Comparison of ENCODE assay signal across 1 cellular context in the genomic region with DNA sequence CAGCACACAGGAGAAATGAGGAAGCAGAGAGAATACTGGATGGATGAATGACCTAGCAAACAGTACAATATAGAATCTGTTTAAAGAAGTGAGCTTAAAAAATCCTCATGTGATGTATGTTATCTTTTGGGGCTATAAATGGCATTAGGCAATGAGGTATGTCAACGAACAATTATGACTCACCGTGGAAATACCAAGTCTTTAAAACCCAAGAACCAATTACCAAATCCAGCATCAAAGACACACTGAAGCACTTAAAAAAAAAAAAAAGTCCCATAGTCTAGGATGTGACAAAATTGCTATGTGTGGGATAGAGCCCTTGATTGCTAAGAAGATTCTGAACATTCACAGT.
TF ChIP-seq lines count a peak whose summit lies in the region.

No MANE protein-coding gene starts in this region.

TF ChIP-seq in HEK293, 187 proteins besides CTCF, POLR2A, EP300 and RAD21 (continued from another document):
- TF ChIP-seq GLIS1 (tag by site-specific recombination; IDR thresholded peaks at IDR 0.05) (no peak), ZNF571 (tag by site-specific recombination; IDR thresholded peaks at IDR 0.05) (no peak), ZNF664 (tag by site-specific recombination; IDR thresholded peaks at IDR 0.05) (no peak), MYNN (tag by site-specific recombination; IDR thresholded peaks at IDR 0.05; ENCODE audit: borderline replicate concordance) (no peak), ZFP3 (tag by site-specific recombination; IDR thresholded peaks at IDR 0.05; ENCODE audit: low read depth) (no peak), ZNF112 (tag by site-specific recombination; IDR thresholded peaks at IDR 0.05) (no peak), ZNF785 (tag by site-specific recombination; IDR thresholded peaks at IDR 0.05) (no peak), ZBTB48 (tag by site-specific recombination; IDR thresholded peaks at IDR 0.05) (no peak), ZNF223 (tag by site-specific recombination; IDR thresholded peaks at IDR 0.05) (no peak), ZNF221 (tag by site-specific recombination; IDR thresholded peaks at IDR 0.05; ENCODE audit: borderline replicate concordance) (no peak), ZBTB20 (tag by site-specific recombination; IDR thresholded peaks at IDR 0.05) (no peak)
- TF ChIP-seq, protein P1, sequence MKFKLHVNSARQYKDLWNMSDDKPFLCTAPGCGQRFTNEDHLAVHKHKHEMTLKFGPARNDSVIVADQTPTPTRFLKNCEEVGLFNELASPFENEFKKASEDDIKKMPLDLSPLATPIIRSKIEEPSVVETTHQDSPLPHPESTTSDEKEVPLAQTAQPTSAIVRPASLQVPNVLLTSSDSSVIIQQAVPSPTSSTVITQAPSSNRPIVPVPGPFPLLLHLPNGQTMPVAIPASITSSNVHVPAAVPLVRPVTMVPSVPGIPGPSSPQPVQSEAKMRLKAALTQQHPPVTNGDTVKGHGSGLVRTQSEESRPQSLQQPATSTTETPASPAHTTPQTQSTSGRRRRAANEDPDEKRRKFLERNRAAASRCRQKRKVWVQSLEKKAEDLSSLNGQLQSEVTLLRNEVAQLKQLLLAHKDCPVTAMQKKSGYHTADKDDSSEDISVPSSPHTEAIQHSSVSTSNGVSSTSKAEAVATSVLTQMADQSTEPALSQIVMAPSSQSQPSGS (tag by site-specific recombination; IDR thresholded peaks at IDR 0.05; ENCODE audit: low read depth): no peak
- TF ChIP-seq, protein P2, sequence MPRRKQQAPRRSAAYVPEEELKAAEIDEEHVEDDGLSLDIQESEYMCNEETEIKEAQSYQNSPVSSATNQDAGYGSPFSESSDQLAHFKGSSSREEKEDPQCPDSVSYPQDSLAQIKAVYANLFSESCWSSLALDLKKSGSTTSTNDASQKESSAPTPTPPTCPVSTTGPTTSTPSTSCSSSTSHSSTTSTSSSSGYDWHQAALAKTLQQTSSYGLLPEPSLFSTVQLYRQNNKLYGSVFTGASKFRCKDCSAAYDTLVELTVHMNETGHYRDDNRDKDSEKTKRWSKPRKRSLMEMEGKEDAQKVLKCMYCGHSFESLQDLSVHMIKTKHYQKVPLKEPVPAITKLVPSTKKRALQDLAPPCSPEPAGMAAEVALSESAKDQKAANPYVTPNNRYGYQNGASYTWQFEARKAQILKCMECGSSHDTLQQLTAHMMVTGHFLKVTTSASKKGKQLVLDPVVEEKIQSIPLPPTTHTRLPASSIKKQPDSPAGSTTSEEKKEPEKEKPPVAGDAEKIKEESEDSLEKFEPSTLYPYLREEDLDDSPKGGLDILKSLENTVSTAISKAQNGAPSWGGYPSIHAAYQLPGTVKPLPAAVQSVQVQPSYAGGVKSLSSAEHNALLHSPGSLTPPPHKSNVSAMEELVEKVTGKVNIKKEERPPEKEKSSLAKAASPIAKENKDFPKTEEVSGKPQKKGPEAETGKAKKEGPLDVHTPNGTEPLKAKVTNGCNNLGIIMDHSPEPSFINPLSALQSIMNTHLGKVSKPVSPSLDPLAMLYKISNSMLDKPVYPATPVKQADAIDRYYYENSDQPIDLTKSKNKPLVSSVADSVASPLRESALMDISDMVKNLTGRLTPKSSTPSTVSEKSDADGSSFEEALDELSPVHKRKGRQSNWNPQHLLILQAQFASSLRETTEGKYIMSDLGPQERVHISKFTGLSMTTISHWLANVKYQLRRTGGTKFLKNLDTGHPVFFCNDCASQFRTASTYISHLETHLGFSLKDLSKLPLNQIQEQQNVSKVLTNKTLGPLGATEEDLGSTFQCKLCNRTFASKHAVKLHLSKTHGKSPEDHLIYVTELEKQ (tag by site-specific recombination; IDR thresholded peaks at IDR 0.05; ENCODE audit: borderline replicate concordance): no peak
- TF ChIP-seq, protein P3, sequence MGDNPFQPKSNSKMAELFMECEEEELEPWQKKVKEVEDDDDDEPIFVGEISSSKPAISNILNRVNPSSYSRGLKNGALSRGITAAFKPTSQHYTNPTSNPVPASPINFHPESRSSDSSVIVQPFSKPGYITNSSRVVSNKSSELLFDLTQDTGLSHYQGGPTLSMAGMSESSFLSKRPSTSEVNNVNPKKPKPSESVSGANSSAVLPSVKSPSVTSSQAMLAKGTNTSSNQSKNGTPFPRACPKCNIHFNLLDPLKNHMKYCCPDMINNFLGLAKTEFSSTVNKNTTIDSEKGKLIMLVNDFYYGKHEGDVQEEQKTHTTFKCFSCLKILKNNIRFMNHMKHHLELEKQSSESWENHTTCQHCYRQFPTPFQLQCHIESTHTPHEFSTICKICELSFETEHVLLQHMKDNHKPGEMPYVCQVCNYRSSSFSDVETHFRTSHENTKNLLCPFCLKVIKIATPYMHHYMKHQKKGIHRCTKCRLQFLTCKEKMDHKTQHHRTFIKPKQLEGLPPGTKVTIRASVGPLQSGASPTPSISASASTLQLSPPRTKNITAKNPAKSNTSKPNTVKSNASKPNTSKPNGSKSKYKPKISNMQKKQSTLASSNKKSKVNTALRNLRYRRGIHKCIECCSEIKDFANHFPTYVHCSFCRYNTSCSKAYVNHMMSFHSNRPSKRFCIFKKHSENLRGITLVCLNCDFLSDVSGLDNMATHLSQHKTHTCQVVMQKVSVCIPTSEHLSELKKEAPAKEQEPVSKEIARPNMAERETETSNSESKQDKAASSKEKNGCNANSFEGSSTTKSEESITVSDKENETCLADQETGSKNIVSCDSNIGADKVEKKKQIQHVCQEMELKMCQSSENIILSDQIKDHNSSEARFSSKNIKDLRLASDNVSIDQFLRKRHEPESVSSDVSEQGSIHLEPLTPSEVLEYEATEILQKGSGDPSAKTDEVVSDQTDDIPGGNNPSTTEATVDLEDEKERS (tag by site-specific recombination; IDR thresholded peaks at IDR 0.05): no peak
- TF ChIP-seq, protein P4, sequence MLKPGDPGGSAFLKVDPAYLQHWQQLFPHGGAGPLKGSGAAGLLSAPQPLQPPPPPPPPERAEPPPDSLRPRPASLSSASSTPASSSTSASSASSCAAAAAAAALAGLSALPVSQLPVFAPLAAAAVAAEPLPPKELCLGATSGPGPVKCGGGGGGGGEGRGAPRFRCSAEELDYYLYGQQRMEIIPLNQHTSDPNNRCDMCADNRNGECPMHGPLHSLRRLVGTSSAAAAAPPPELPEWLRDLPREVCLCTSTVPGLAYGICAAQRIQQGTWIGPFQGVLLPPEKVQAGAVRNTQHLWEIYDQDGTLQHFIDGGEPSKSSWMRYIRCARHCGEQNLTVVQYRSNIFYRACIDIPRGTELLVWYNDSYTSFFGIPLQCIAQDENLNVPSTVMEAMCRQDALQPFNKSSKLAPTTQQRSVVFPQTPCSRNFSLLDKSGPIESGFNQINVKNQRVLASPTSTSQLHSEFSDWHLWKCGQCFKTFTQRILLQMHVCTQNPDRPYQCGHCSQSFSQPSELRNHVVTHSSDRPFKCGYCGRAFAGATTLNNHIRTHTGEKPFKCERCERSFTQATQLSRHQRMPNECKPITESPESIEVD (tag by site-specific recombination; IDR thresholded peaks at IDR 0.05): no peak
- TF ChIP-seq, protein P5, sequence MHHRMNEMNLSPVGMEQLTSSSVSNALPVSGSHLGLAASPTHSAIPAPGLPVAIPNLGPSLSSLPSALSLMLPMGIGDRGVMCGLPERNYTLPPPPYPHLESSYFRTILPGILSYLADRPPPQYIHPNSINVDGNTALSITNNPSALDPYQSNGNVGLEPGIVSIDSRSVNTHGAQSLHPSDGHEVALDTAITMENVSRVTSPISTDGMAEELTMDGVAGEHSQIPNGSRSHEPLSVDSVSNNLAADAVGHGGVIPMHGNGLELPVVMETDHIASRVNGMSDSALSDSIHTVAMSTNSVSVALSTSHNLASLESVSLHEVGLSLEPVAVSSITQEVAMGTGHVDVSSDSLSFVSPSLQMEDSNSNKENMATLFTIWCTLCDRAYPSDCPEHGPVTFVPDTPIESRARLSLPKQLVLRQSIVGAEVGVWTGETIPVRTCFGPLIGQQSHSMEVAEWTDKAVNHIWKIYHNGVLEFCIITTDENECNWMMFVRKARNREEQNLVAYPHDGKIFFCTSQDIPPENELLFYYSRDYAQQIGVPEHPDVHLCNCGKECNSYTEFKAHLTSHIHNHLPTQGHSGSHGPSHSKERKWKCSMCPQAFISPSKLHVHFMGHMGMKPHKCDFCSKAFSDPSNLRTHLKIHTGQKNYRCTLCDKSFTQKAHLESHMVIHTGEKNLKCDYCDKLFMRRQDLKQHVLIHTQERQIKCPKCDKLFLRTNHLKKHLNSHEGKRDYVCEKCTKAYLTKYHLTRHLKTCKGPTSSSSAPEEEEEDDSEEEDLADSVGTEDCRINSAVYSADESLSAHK (tag by site-specific recombination; IDR thresholded peaks at IDR 0.05): no peak
- TF ChIP-seq, protein P6, sequence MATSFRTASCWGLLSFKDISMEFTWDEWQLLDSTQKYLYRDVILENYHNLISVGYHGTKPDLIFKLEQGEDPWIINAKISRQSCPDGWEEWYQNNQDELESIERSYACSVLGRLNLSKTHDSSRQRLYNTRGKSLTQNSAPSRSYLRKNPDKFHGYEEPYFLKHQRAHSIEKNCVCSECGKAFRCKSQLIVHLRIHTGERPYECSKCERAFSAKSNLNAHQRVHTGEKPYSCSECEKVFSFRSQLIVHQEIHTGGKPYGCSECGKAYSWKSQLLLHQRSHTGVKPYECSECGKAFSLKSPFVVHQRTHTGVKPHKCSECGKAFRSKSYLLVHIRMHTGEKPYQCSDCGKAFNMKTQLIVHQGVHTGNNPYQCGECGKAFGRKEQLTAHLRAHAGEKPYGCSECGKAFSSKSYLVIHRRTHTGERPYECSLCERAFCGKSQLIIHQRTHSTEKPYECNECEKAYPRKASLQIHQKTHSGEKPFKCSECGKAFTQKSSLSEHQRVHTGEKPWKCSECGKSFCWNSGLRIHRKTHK (tag by site-specific recombination; IDR thresholded peaks at IDR 0.05): no peak
